ENCODE assay signal across 23 cellular contexts in genomic region chr1:97034651-97035050, GRCh38.
"Had no signal": no experiment of that assay in that cellular context is flagged by ENCODE, and none has a peak within 500 bp of the region (broad histone marks: within the 10 kb centered on the region; RNA-seq: fewer than 3 reads in every experiment).

No MANE protein-coding gene starts in this region.

- FAIRE-seq: kidney, pancreas had no signal

- H3K27ac ChIP-seq: esophagus squamous epithelium, foreskin keratinocyte, pancreas, tibial artery, upper lobe of left lung, uterus had no signal

- H3K4me1 ChIP-seq: esophagus squamous epithelium, foreskin keratinocyte, pancreas, tibial artery, upper lobe of left lung, uterus had no signal

- H3K4me3 Mint-ChIP-seq: immature natural killer cell; naive B cell; nephron; stimulated activated memory B cell treated with anti-CD40 and anti-IgM and Interleukin-4, amounts not matched to agents 10 μg/mL and 1 μg/mL and 100 μg/mL, for 72 hours; stimulated activated naive CD8-positive, alpha-beta T cell treated with anti-CD3 and anti-CD28 coated beads, Interleukin-15, Interleukin-2, amounts not matched to agents 100 ng/mL and 50 ng/mL, for 24 hours had no signal

- H3K4me3 ChIP-seq: esophagus squamous epithelium, lung, pancreas, smooth muscle cell, tibial artery, upper lobe of left lung, uterus had no signal

- H3K27ac Mint-ChIP-seq: immature natural killer cell; naive B cell; nephron; progenitor cell of endocrine pancreas; stimulated activated memory B cell treated with anti-CD40 and anti-IgM and Interleukin-4, amounts not matched to agents 10 μg/mL and 1 μg/mL and 100 μg/mL, for 72 hours; stimulated activated naive CD8-positive, alpha-beta T cell treated with anti-CD3 and anti-CD28 coated beads, Interleukin-15, Interleukin-2, amounts not matched to agents 100 ng/mL and 50 ng/mL, for 24 hours had no signal

- DNase-seq: dermis blood vessel endothelial cell; esophagus squamous epithelium; foreskin keratinocyte; immature natural killer cell; kidney; left cardiac atrium; left ventricle myocardium superior; mesenchymal stem cell; midbrain; naive B cell; occipital lobe; pancreas; right cardiac atrium; stimulated activated CD4-positive, alpha-beta T cell treated with anti-CD3 and anti-CD28 coated beads, Interleukin-4, amount 100 ng/mL, for 1 hour; tibial artery; upper lobe of left lung; uterus had no signal

- H3K27me3 Mint-ChIP-seq: progenitor cell of endocrine pancreas; stimulated activated memory B cell treated with anti-CD40 and anti-IgM and Interleukin-4, amounts not matched to agents 10 μg/mL and 1 μg/mL and 100 μg/mL, for 72 hours had no signal

- H3K27me3 ChIP-seq: esophagus squamous epithelium, foreskin keratinocyte, pancreas, tibial artery, upper lobe of left lung, uterus had no signal

- H3K4me1 Mint-ChIP-seq: immature natural killer cell; naive B cell; nephron; stimulated activated memory B cell treated with anti-CD40 and anti-IgM and Interleukin-4, amounts not matched to agents 10 μg/mL and 1 μg/mL and 100 μg/mL, for 72 hours had no signal

- H3K36me3 ChIP-seq: esophagus squamous epithelium, pancreas, tibial artery, upper lobe of left lung, uterus had no signal

- H3K4me2 ChIP-seq: smooth muscle cell had no signal

- H3K9me3 ChIP-seq: esophagus squamous epithelium, pancreas, upper lobe of left lung, uterus had no signal

- H3K36me3 Mint-ChIP-seq: immature natural killer cell; naive B cell; stimulated activated memory B cell treated with anti-CD40 and anti-IgM and Interleukin-4, amounts not matched to agents 10 μg/mL and 1 μg/mL and 100 μg/mL, for 72 hours had no signal

- ATAC-seq: foreskin keratinocyte; left cardiac atrium; left ventricle myocardium superior; pancreas; right cardiac atrium; stimulated activated memory B cell treated with anti-CD40 and anti-IgM and Interleukin-4, amounts not matched to agents 10 μg/mL and 1 μg/mL and 100 μg/mL, for 72 hours had no signal
